Comparison of ENCODE assay signal across 1 cellular context in the genomic region with DNA sequence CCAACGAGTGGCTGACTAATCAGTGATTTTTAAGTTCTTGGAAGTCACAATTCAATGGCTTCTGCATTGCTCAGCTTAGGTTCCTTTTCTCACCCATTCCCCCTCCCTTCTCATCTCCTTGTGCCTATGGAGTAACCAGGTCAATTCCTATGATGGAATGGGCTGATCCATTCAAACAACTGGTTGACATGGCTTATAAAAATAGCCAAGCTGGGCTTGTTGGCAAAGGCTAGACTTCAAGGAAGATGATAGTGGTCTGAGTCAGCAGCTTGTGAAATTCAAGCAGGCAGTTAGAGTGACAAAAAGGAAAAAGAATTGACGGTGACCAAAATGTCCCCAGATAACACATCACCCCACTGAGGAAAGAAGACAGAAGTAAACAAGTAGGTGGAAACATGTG.
TF ChIP-seq lines count a peak whose summit lies in the region.

No MANE protein-coding gene starts in this region.

TF ChIP-seq in HepG2, 621 proteins besides CTCF, POLR2A, EP300 and RAD21 (continued from another document):
- no peak for TF ChIP-seq MED13 (CRISPR knock-in tag; IDR thresholded peaks at IDR 0.05)
- TF ChIP-seq, protein P1, sequence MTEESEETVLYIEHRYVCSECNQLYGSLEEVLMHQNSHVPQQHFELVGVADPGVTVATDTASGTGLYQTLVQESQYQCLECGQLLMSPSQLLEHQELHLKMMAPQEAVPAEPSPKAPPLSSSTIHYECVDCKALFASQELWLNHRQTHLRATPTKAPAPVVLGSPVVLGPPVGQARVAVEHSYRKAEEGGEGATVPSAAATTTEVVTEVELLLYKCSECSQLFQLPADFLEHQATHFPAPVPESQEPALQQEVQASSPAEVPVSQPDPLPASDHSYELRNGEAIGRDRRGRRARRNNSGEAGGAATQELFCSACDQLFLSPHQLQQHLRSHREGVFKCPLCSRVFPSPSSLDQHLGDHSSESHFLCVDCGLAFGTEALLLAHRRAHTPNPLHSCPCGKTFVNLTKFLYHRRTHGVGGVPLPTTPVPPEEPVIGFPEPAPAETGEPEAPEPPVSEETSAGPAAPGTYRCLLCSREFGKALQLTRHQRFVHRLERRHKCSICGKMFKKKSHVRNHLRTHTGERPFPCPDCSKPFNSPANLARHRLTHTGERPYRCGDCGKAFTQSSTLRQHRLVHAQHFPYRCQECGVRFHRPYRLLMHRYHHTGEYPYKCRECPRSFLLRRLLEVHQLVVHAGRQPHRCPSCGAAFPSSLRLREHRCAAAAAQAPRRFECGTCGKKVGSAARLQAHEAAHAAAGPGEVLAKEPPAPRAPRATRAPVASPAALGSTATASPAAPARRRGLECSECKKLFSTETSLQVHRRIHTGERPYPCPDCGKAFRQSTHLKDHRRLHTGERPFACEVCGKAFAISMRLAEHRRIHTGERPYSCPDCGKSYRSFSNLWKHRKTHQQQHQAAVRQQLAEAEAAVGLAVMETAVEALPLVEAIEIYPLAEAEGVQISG (CRISPR knock-in tag; IDR thresholded peaks at IDR 0.05): no peak
- TF ChIP-seq, protein P2, sequence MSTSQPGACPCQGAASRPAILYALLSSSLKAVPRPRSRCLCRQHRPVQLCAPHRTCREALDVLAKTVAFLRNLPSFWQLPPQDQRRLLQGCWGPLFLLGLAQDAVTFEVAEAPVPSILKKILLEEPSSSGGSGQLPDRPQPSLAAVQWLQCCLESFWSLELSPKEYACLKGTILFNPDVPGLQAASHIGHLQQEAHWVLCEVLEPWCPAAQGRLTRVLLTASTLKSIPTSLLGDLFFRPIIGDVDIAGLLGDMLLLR (CRISPR knock-in tag; IDR thresholded peaks at IDR 0.05): no peak
- no peak for TF ChIP-seq SSRP1 (CRISPR knock-in tag; IDR thresholded peaks at IDR 0.05)
- TF ChIP-seq, protein P3, sequence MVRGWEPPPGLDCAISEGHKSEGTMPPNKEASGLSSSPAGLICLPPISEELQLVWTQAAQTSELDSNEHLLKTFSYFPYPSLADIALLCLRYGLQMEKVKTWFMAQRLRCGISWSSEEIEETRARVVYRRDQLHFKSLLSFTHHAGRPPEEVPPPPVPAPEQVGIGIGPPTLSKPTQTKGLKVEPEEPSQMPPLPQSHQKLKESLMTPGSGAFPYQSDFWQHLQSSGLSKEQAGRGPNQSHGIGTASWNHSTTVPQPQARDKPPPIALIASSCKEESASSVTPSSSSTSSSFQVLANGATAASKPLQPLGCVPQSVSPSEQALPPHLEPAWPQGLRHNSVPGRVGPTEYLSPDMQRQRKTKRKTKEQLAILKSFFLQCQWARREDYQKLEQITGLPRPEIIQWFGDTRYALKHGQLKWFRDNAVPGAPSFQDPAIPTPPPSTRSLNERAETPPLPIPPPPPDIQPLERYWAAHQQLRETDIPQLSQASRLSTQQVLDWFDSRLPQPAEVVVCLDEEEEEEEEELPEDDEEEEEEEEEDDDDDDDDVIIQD (CRISPR knock-in tag; IDR thresholded peaks at IDR 0.05; ENCODE audit: low read depth): no peak
- no peak for TF ChIP-seq MAFG (CRISPR knock-in tag; IDR thresholded peaks at IDR 0.05)
- no peak for TF ChIP-seq NR2C2 (CRISPR knock-in tag; IDR thresholded peaks at IDR 0.05; ENCODE audit: borderline replicate concordance)
